In genomic region chr17:81845881-81846742, GRCh38 we compare ENCODE assay signal across 26 cellular contexts. TPM values are rescaled to one million over a fixed set of nuclear protein-coding genes. Genes with fewer than 3 reads are reported as not detected.
DNase-seq lines count a peak whose midpoint lies in the region; ATAC-seq, FAIRE-seq and TF ChIP-seq lines count a peak whose summit lies in the region.
"Had no signal": no experiment of that assay in that cellular context is flagged by ENCODE, and none has a peak within 500 bp of the region (broad histone marks: within the 10 kb centered on the region; RNA-seq: fewer than 3 reads in every experiment).

No MANE protein-coding gene starts in this region.

- H3K27me3 Mint-ChIP-seq in activated naive CD4-positive, alpha-beta T cell treated with anti-CD3 and anti-CD28 coated beads, Interleukin-2, amount 10 ng/mL, durations not matched to agents 7 days and 5 days = no peaks in the 10 kb centered on the region
- no peaks in the 10 kb centered on the region for H3K27me3 Mint-ChIP-seq in osteocyte (ENCODE audit: unreplicated experiment)

- H3K23ac ChIP-seq in IMR-90 (ENCODE audit: low read depth, low read length) = no peak overlapping the region

- H3K18ac ChIP-seq in IMR-90 (ENCODE audit: low read depth, low read length) = no peak overlapping the region

- no peak for FAIRE-seq in K562 (lab: Jason Lieb, UNC)
- FAIRE-seq: D721Med had no signal

- no peaks in the 10 kb centered on the region for H3K9me3 Mint-ChIP-seq in activated naive CD4-positive, alpha-beta T cell treated with anti-CD3 and anti-CD28 coated beads, Interleukin-2, amount 10 ng/mL, durations not matched to agents 7 days and 5 days
- no peaks in the 10 kb centered on the region for H3K9me3 Mint-ChIP-seq in osteocyte (ENCODE audit: unreplicated experiment)
- H3K9me3 Mint-ChIP-seq: H9 had no signal

- H2BK20ac ChIP-seq in IMR-90 (ENCODE audit: low read depth, low read length) = no peak overlapping the region

- H4K20me1 ChIP-seq in IMR-90 (ENCODE audit: insufficient read depth, low read length) = peaks cover 50% of the 10 kb centered on the region
- H4K20me1 ChIP-seq in K562 (replicated peaks; ENCODE audit: control insufficient read depth, insufficient read depth, low read length) = peaks cover 13% of the 10 kb centered on the region

- H3K27me3 ChIP-seq in IMR-90 (ENCODE audit: control insufficient read depth, insufficient read depth, low read length) (no peaks in the 10 kb centered on the region), K562 (ENCODE audit: control insufficient read depth in 2 of 2, insufficient read depth in 2 of 2, low read length in 2 of 2) (no peaks in the 10 kb centered on the region)

- intact Hi-C loops in IMR-90 (cut with micrococcal nuclease) = no loop called here
- intact Hi-C loops in K562 (cut with micrococcal nuclease) = no loop called here

- no peak for DNase-seq in activated naive CD4-positive, alpha-beta T cell treated with anti-CD3 and anti-CD28 coated beads, Interleukin-2, amount 10 ng/mL, durations not matched to agents 7 days and 5 days
- no peak for DNase-seq in activated naive CD4-positive, alpha-beta T cell treated with anti-CD3 and anti-CD28 coated beads, Interleukin-2, amount 50 U/mL, for 16 hours
- DNase-seq in IMR-90 (no peak), K562 (ENCODE audit: extremely low read depth in 1 of 4, low spot score in 3 of 4) (no peak), osteocyte (ENCODE audit: extremely low spot score, unreplicated experiment) (peak; percentile 78), amygdala (lab: John Stamatoyannopoulos, UW) (no peak), NCI-H2227 (lab: John Stamatoyannopoulos, UW; ENCODE audit: unreplicated experiment) (no peak), left lobe of liver (ENCODE audit: low spot score) (no peak)
- DNase-seq: 8988T, AML-193, DMS53, GDM1, H9, Kasumi-1, MM.1S, NCI-H1048, NCI-H1417 treated with DMSO at 0.1 percent for 48 hours, NCI-H187, NCI-H446 treated with DMSO at 0.1 percent for 48 hours, NCI-H526 treated with DMSO at 0.1 percent for 48 hours, OCI-M1, SHP77 treated with DMSO at 0.1 percent for 48 hours had no signal

- TF ChIP-seq EP300 in K562 (IDR thresholded peaks at IDR 0.05; ENCODE audit: low read length) = no peak

- TF ChIP-seq RAD21 in IMR-90 (IDR thresholded peaks at IDR 0.05; ENCODE audit: low read length) = no peak
- no peak for TF ChIP-seq RAD21 in K562 (CRISPR knock-in tag; conservative IDR thresholded peaks at IDR 0.05 in 1 of 2, IDR thresholded peaks at IDR 0.05 in 1 of 2)

- peak; percentile 31; the same call in 1 of the 2 replicates for TF ChIP-seq POLR2A in IMR-90 (IDR thresholded peaks at IDR 0.05; ENCODE audit: low read depth, low read length)
- no peak for TF ChIP-seq POLR2A in K562 (conservative IDR thresholded peaks at IDR 0.05)

- no peaks in the 10 kb centered on the region for H3K79me2 ChIP-seq in K562 (ENCODE audit: control insufficient read depth, insufficient read depth, low read length)

- H3K4me3 Mint-ChIP-seq in activated naive CD4-positive, alpha-beta T cell treated with anti-CD3 and anti-CD28 coated beads, Interleukin-2, amount 10 ng/mL, durations not matched to agents 7 days and 5 days = no peak overlapping the region
- no peak overlapping the region for H3K4me3 Mint-ChIP-seq in osteocyte (ENCODE audit: unreplicated experiment)
- H3K4me3 Mint-ChIP-seq: H9 had no signal

- H3K9ac ChIP-seq in IMR-90 (ENCODE audit: low read depth, low read length) (no peak overlapping the region), K562 (ENCODE audit: insufficient read depth in 1 of 2, low read depth in 2 of 2, low read length in 2 of 2) (peak overlapping the region in 1 of 2 experiments; percentile 71; a peak in 1 of 4 replicates)

- H3K36me3 Mint-ChIP-seq in activated naive CD4-positive, alpha-beta T cell treated with anti-CD3 and anti-CD28 coated beads, Interleukin-2, amount 10 ng/mL, durations not matched to agents 7 days and 5 days = peaks cover 29% of the 10 kb centered on the region
- H3K36me3 Mint-ChIP-seq in osteocyte (ENCODE audit: unreplicated experiment) = peaks cover 28% of the 10 kb centered on the region

- no peak overlapping the region for H3K27ac ChIP-seq in IMR-90 (ENCODE audit: insufficient read depth, low read length)
- H3K27ac ChIP-seq in K562 (ENCODE audit: extremely low read depth, low read depth, low read length) = no peak overlapping the region
- H3K27ac ChIP-seq: SK-N-MC had no signal

- POLR2A ChIA-PET in IMR-90 (lab: Charles Lee; ENCODE audit: unreplicated experiment) = interaction anchor here (1.0 kb wide), 1 partner anchor 9 kb away, joined by 3 read pairs; no protein-coding TSS in a partner anchor
- POLR2A ChIA-PET in K562 (lab: Yijun Ruan, JAX) = interaction anchor here (0.7 to 8.0 kb wide), 4 partner anchors 7 to 161 kb away, joined by 3 to 85 read pairs (median 4); partner anchors contain the start of gene MCRIP1

- peaks cover 6 to 43% of the 10 kb centered on the region in 2 experiments for H3K79me1 ChIP-seq in IMR-90 (ENCODE audit: low read depth in 1 of 2, low read length in 2 of 2)

- H2AK9ac ChIP-seq in IMR-90 (replicated peaks; ENCODE audit: low read depth, low read length, poor library complexity) = peak overlapping the region; percentile 23

- peak overlapping the region; percentile 28 for H3K27ac Mint-ChIP-seq in activated naive CD4-positive, alpha-beta T cell treated with anti-CD3 and anti-CD28 coated beads, Interleukin-2, amount 10 ng/mL, durations not matched to agents 7 days and 5 days
- no peak overlapping the region for H3K27ac Mint-ChIP-seq in osteocyte (ENCODE audit: unreplicated experiment)
- H3K27ac Mint-ChIP-seq: H9 had no signal

- no peak overlapping the region for H2BK120ac ChIP-seq in IMR-90 (ENCODE audit: low read depth, low read length)

- in situ Hi-C loops in IMR-90 (cut with MboI; ENCODE audit: low sequenced_read_pairs) (no loop called here), K562 (cut with MboI) (no loop called here)

- H3K9me3 ChIP-seq in IMR-90 (ENCODE audit: control insufficient read depth, insufficient read depth, low read length) (no peaks in the 10 kb centered on the region), K562 (replicated peaks; ENCODE audit: control insufficient read depth, insufficient read depth, low read depth, low read length) (no peaks in the 10 kb centered on the region)

- no peaks in the 10 kb centered on the region for H3K4me1 Mint-ChIP-seq in activated naive CD4-positive, alpha-beta T cell treated with anti-CD3 and anti-CD28 coated beads, Interleukin-2, amount 10 ng/mL, durations not matched to agents 7 days and 5 days
- H3K4me1 Mint-ChIP-seq in osteocyte (ENCODE audit: unreplicated experiment) = no peaks in the 10 kb centered on the region
- H3K4me1 Mint-ChIP-seq: H9 had no signal

- H3K14ac ChIP-seq in IMR-90 (replicated peaks; ENCODE audit: low read depth, low read length) = no peak overlapping the region

- H3K9me1 ChIP-seq in IMR-90 (ENCODE audit: insufficient read depth, low read length) (no peaks in the 10 kb centered on the region), K562 (ENCODE audit: control insufficient read depth, insufficient read depth, low read length) (no peaks in the 10 kb centered on the region)

- no peak overlapping the region for H2BK15ac ChIP-seq in IMR-90 (ENCODE audit: low read depth, low read length)

- CTCF ChIA-PET in activated naive CD4-positive, alpha-beta T cell treated with anti-CD3 and anti-CD28 coated beads, Interleukin-2, amount 10 ng/mL, durations not matched to agents 7 days and 5 days (lab: Charles Lee) = no interaction called here
- CTCF ChIA-PET in IMR-90 (lab: Yijun Ruan, JAX) (no interaction called here), K562 (lab: Yijun Ruan, JAX; ENCODE audit: low intra/inter-chr PET ratio) (no interaction called here)

- WGBS in IMR-90 (ENCODE audit: extremely low coverage in 2 of 2, insufficient read length in 1 of 2), 2 experiments = 98% methylated on average over 23 of the region's 38 CpGs; no CpG with 5 or more reads in 1 of the 2 experiments
- 93% methylated on average over 33 of the region's 38 CpGs for WGBS in K562 (ENCODE audit: insufficient coverage, low coverage, missing lambda C conversion rate)

- BruUV-seq in IMR-90 (replicated peaks; lab: Mats Ljungman, UMichigan) = TSS peak; percentile 24
- no TSS peak for BruUV-seq in K562 (replicated peaks; lab: Mats Ljungman, UMichigan)

- no peak overlapping the region for H3K4me3 ChIP-seq in IMR-90 (ENCODE audit: insufficient read depth, low read depth, low read length)
- no peak overlapping the region for H3K4me3 ChIP-seq in K562
- H3K4me3 ChIP-seq: SK-N-MC had no signal

- no peak overlapping the region for H3K4me2 ChIP-seq in IMR-90 (ENCODE audit: low read depth, low read length)
- no peak overlapping the region for H3K4me2 ChIP-seq in K562 (ENCODE audit: insufficient read depth, low read length)

- dilution Hi-C loops in IMR-90 (cut with HindIII; ENCODE audit: low sequenced_read_pairs, unreplicated experiment) = no loop called here

- H4K8ac ChIP-seq in IMR-90 (ENCODE audit: low read depth in 2 of 2, low read length in 2 of 2) = no peak overlapping the region

- H3K4ac ChIP-seq in IMR-90 (ENCODE audit: low read depth, low read length) = no peak overlapping the region

- no peak overlapping the region for H2AFZ ChIP-seq in IMR-90 (replicated peaks; ENCODE audit: low read length, poor library complexity)
- no peak overlapping the region for H2AFZ ChIP-seq in K562 (ENCODE audit: low read depth, low read length)

- no peak overlapping the region for H3K56ac ChIP-seq in IMR-90 (ENCODE audit: extremely low read depth, insufficient read depth, low read length)

- no peak overlapping the region for H2AK5ac ChIP-seq in IMR-90 (ENCODE audit: low read depth, low read length)

- TF ChIP-seq CTCF in IMR-90 (conservative IDR thresholded peaks at IDR 0.05; ENCODE audit: low read depth, low read length) (no peak), K562 (IDR thresholded peaks at IDR 0.05 in 2 of 3, conservative IDR thresholded peaks at IDR 0.05 in 1 of 3; ENCODE audit: insufficient read depth in 2 of 3, low read depth in 1 of 3, low read length in 3 of 3) (no peak), osteocyte (IDR thresholded peaks at IDR 0.05) (no peak)

- H4K5ac ChIP-seq in IMR-90 (ENCODE audit: low read depth, low read length) = no peak overlapping the region

- no peak overlapping the region for H4K91ac ChIP-seq in IMR-90 (ENCODE audit: insufficient read depth, low read depth, low read length)

- ATAC-seq in IMR-90 (ENCODE audit: low read depth) (no peak), K562 (no peak), left lobe of liver (no peak)

- no peaks in the 10 kb centered on the region for H3K4me1 ChIP-seq in IMR-90 (ENCODE audit: control insufficient read depth, insufficient read depth, low read length)
- H3K4me1 ChIP-seq in K562 (replicated peaks in 1 of 2; ENCODE audit: control insufficient read depth in 2 of 2, insufficient read depth in 2 of 2, low read length in 2 of 2) = peaks cover 0 to 35% of the 10 kb centered on the region in 2 experiments; a peak in 2 of 5 replicates

- H3K36me3 ChIP-seq in IMR-90 (ENCODE audit: control insufficient read depth, insufficient read depth, low read length) = peaks cover 65% of the 10 kb centered on the region
- peaks cover 76% of the 10 kb centered on the region; the same call in 2 of the 3 replicates for H3K36me3 ChIP-seq in K562 (ENCODE audit: control insufficient read depth, insufficient read depth, low read length)

- H2BK5ac ChIP-seq in IMR-90 (ENCODE audit: low read depth, low read length, poor library complexity, severe bottlenecking) = no peak overlapping the region

RNA-seq across cellular contexts. Expression of gene PPP1R27, which starts 11.3 kb away (rescaled TPM):
- total RNA-seq in IMR-90 (2012; rRNA removed) = not detected in 2 replicates
- polyA plus RNA-seq in IMR-90 (2012; rRNA removed) = 0.20 and 0.21 TPM in 2 replicates
- 0.09 TPM in 1 of 2 replicates, not detected in the other for polyA plus RNA-seq in IMR-90 (2012; cell fraction: cytosol; rRNA removed)
- polyA plus RNA-seq in IMR-90 (2012; cell fraction: nucleus; rRNA removed; ENCODE audit: low replicate concordance) = 0.56 and 0.97 TPM in 2 replicates
- total RNA-seq in K562 (2011; cell fraction: chromatin; rRNA removed; ENCODE audit: low replicate concordance) = 0.65 TPM in 1 of 2 replicates, not detected in the other
- 2.4 and 3.2 TPM in 2 replicates for total RNA-seq in K562 (2011; cell fraction: nucleolus; rRNA removed)
- 0.81 and 0.99 TPM in 2 replicates for total RNA-seq in K562 (2011; cell fraction: nucleoplasm; rRNA removed)
- 6.2 and 6.9 TPM in 2 replicates for total RNA-seq in K562 (2014; rRNA removed)
- 0.26 and 0.29 TPM in 2 replicates for total RNA-seq in K562 (2014; rRNA removed; fragmentation: Illumina TruSeq; extraction: Trizol)
- total RNA-seq in K562 (2015; rRNA removed; fragmentation: Illumina TruSeq; extraction: Trizol) = 0.47 and 0.68 TPM in 2 replicates
- total RNA-seq in K562 (2021) = 2.1 and 2.3 TPM in 2 replicates
- polyA plus RNA-seq in K562 (2011; rRNA removed) = 1.2 and 1.5 TPM in 2 replicates
- polyA plus RNA-seq in K562 (2011; cell fraction: cytosol; rRNA removed) = 1.9 and 10.6 TPM in 2 replicates
- polyA plus RNA-seq in K562 (2011; cell fraction: nucleus; rRNA removed) = 0.65 and 2.8 TPM in 2 replicates
- polyA plus RNA-seq in K562 (2012) = 0.32 and 2.5 TPM in 2 replicates
- 0.95 and 2.1 TPM in 2 replicates for polyA plus RNA-seq in K562 (2014; fragmentation: Illumina TruSeq; extraction: Trizol)
- polyA plus RNA-seq in K562 (2014; fragmentation: Nextera tagmentation; extraction: Ambion mirVana) = not detected
- polyA plus RNA-seq in K562 (2014; rRNA removed) = 4.2 and 5.2 TPM in 2 replicates
- polyA minus RNA-seq in K562 (2011; rRNA and poly(A)+ RNA removed) = 1.6 TPM in 1 of 2 replicates, not detected in the other
- polyA minus RNA-seq in K562 (2011; cell fraction: cytosol; rRNA and poly(A)+ RNA removed) = 2.7 TPM in 1 of 2 replicates, not detected in the other
- polyA minus RNA-seq in K562 (2011; cell fraction: nucleus; rRNA and poly(A)+ RNA removed) = 0.40 TPM in 1 of 2 replicates, not detected in the other
- 0.62 TPM in 1 of 2 replicates, not detected in the other for total RNA-seq in osteocyte
- not detected for total RNA-seq in left lobe of liver
- total RNA-seq: RPMI7951 had no signal
- polyA plus RNA-seq: AG04450 had no signal

RNA-seq across cellular contexts. Expression of gene MCRIP1, which starts 13.0 kb away (rescaled TPM):
- total RNA-seq in IMR-90 (2012; rRNA removed) (56.5 and 58.9 TPM in 2 replicates), K562 (2014; rRNA removed) (35.8 and 45.4 TPM in 2 replicates), K562 (2014; rRNA removed; fragmentation: Illumina TruSeq; extraction: Trizol) (1.5 and 1.7 TPM in 2 replicates), K562 (2015; rRNA removed; fragmentation: Illumina TruSeq; extraction: Trizol) (21.5 and 25.4 TPM in 2 replicates), K562 (2021) (32.8 and 36.0 TPM in 2 replicates), osteocyte (169 and 176 TPM in 2 replicates), left lobe of liver (17.9 TPM)
- polyA plus RNA-seq in IMR-90 (2012; rRNA removed) (164 and 196 TPM in 2 replicates), K562 (2011; rRNA removed) (9.7 and 14.8 TPM in 2 replicates), K562 (2014; fragmentation: Illumina TruSeq; extraction: Trizol) (6.6 and 24.6 TPM in 2 replicates), K562 (2014; fragmentation: Nextera tagmentation; extraction: Ambion mirVana) (1 to 10 TPM in 1 of 2 experiments, under 1 TPM in 1; 0.39 to 1.4 TPM), K562 (2014; rRNA removed) (24.0 and 35.5 TPM in 2 replicates)
- polyA plus RNA-seq in IMR-90 (2012; cell fraction: cytosol; rRNA removed) = 183 and 249 TPM in 2 replicates
- polyA plus RNA-seq in IMR-90 (2012; cell fraction: nucleus; rRNA removed; ENCODE audit: low replicate concordance) = 144 and 276 TPM in 2 replicates
- total RNA-seq in K562 (2011; cell fraction: chromatin; rRNA removed; ENCODE audit: low replicate concordance) = 12.2 and 29.2 TPM in 2 replicates
- total RNA-seq in K562 (2011; cell fraction: nucleolus; rRNA removed) = 23.2 and 24.1 TPM in 2 replicates
- total RNA-seq in K562 (2011; cell fraction: nucleoplasm; rRNA removed) = 15.3 and 17.0 TPM in 2 replicates
- 25.9 and 79.2 TPM in 2 replicates for polyA plus RNA-seq in K562 (2011; cell fraction: cytosol; rRNA removed)
- 19.1 and 36.8 TPM in 2 replicates for polyA plus RNA-seq in K562 (2011; cell fraction: nucleus; rRNA removed)
- 21.3 and 72.4 TPM in 2 replicates for polyA plus RNA-seq in K562 (2012)
- polyA minus RNA-seq in K562 (2011; rRNA and poly(A)+ RNA removed) = 2.3 and 3.0 TPM in 2 replicates
- 14.8 and 15.9 TPM in 2 replicates for polyA minus RNA-seq in K562 (2011; cell fraction: cytosol; rRNA and poly(A)+ RNA removed)
- 3.0 and 4.7 TPM in 2 replicates for polyA minus RNA-seq in K562 (2011; cell fraction: nucleus; rRNA and poly(A)+ RNA removed)

RNA-seq across cellular contexts. Expression of gene P4HB, which starts 14.2 kb away (rescaled TPM):
- total RNA-seq in IMR-90 (2012; rRNA removed) (917 and 932 TPM in 2 replicates), K562 (2014; rRNA removed) (587 and 588 TPM in 2 replicates), K562 (2014; rRNA removed; fragmentation: Illumina TruSeq; extraction: Trizol) (296 and 325 TPM in 2 replicates), K562 (2015; rRNA removed; fragmentation: Illumina TruSeq; extraction: Trizol) (404 and 420 TPM in 2 replicates), K562 (2021) (437 and 446 TPM in 2 replicates), osteocyte (792 and 837 TPM in 2 replicates), left lobe of liver (1,392 TPM)
- polyA plus RNA-seq in IMR-90 (2012; rRNA removed) (530 and 599 TPM in 2 replicates), K562 (2011; rRNA removed) (75.9 and 116 TPM in 2 replicates), K562 (2014; fragmentation: Illumina TruSeq; extraction: Trizol) (645 and 729 TPM in 2 replicates), K562 (2014; fragmentation: Nextera tagmentation; extraction: Ambion mirVana) (10 to 100 TPM in 1 of 2 experiments, 1 to 10 TPM in 1; 4.4 to 14.9 TPM), K562 (2014; rRNA removed) (181 and 191 TPM in 2 replicates)
- 309 and 642 TPM in 2 replicates for polyA plus RNA-seq in IMR-90 (2012; cell fraction: cytosol; rRNA removed)
- 287 and 329 TPM in 2 replicates for polyA plus RNA-seq in IMR-90 (2012; cell fraction: nucleus; rRNA removed; ENCODE audit: low replicate concordance)
- total RNA-seq in K562 (2011; cell fraction: chromatin; rRNA removed; ENCODE audit: low replicate concordance) = 722 and 1,069 TPM in 2 replicates
- 564 and 610 TPM in 2 replicates for total RNA-seq in K562 (2011; cell fraction: nucleolus; rRNA removed)
- total RNA-seq in K562 (2011; cell fraction: nucleoplasm; rRNA removed) = 598 and 659 TPM in 2 replicates
- polyA plus RNA-seq in K562 (2011; cell fraction: cytosol; rRNA removed) = 46.6 and 61.5 TPM in 2 replicates
- polyA plus RNA-seq in K562 (2011; cell fraction: nucleus; rRNA removed) = 192 and 245 TPM in 2 replicates
- polyA plus RNA-seq in K562 (2012) = 600 and 818 TPM in 2 replicates
- 66.8 and 103 TPM in 2 replicates for polyA minus RNA-seq in K562 (2011; rRNA and poly(A)+ RNA removed)
- polyA minus RNA-seq in K562 (2011; cell fraction: cytosol; rRNA and poly(A)+ RNA removed) = 123 and 191 TPM in 2 replicates
- polyA minus RNA-seq in K562 (2011; cell fraction: nucleus; rRNA and poly(A)+ RNA removed) = 89.0 and 193 TPM in 2 replicates

RNA-seq across cellular contexts. Expression of gene ARHGDIA, which starts 25.0 kb away (rescaled TPM):
- total RNA-seq in IMR-90 (2012; rRNA removed) (62.7 and 77.2 TPM in 2 replicates), K562 (2014; rRNA removed) (110 and 146 TPM in 2 replicates), K562 (2014; rRNA removed; fragmentation: Illumina TruSeq; extraction: Trizol) (39.8 and 58.3 TPM in 2 replicates), K562 (2015; rRNA removed; fragmentation: Illumina TruSeq; extraction: Trizol) (105 and 107 TPM in 2 replicates), K562 (2021) (321 and 340 TPM in 2 replicates), osteocyte (430 and 433 TPM in 2 replicates), left lobe of liver (109 TPM)
- polyA plus RNA-seq in IMR-90 (2012; rRNA removed) (324 and 362 TPM in 2 replicates), K562 (2011; rRNA removed) (23.4 and 33.4 TPM in 2 replicates), K562 (2014; fragmentation: Illumina TruSeq; extraction: Trizol) (129 and 227 TPM in 2 replicates), K562 (2014; fragmentation: Nextera tagmentation; extraction: Ambion mirVana) (10 to 100 TPM in 1 of 2 experiments, 1 to 10 TPM in 1; 9.6 to 11.2 TPM), K562 (2014; rRNA removed) (97.6 and 114 TPM in 2 replicates)
- polyA plus RNA-seq in IMR-90 (2012; cell fraction: cytosol; rRNA removed) = 214 and 386 TPM in 2 replicates
- 425 and 839 TPM in 2 replicates for polyA plus RNA-seq in IMR-90 (2012; cell fraction: nucleus; rRNA removed; ENCODE audit: low replicate concordance)
- 54.5 and 180 TPM in 2 replicates for total RNA-seq in K562 (2011; cell fraction: chromatin; rRNA removed; ENCODE audit: low replicate concordance)
- 155 and 173 TPM in 2 replicates for total RNA-seq in K562 (2011; cell fraction: nucleolus; rRNA removed)
- 62.4 and 82.4 TPM in 2 replicates for total RNA-seq in K562 (2011; cell fraction: nucleoplasm; rRNA removed)
- 25.4 and 72.4 TPM in 2 replicates for polyA plus RNA-seq in K562 (2011; cell fraction: cytosol; rRNA removed)
- 85.3 and 131 TPM in 2 replicates for polyA plus RNA-seq in K562 (2011; cell fraction: nucleus; rRNA removed)
- 235 and 249 TPM in 2 replicates for polyA plus RNA-seq in K562 (2012)
- 8.6 and 11.9 TPM in 2 replicates for polyA minus RNA-seq in K562 (2011; rRNA and poly(A)+ RNA removed)
- 45.1 and 68.4 TPM in 2 replicates for polyA minus RNA-seq in K562 (2011; cell fraction: cytosol; rRNA and poly(A)+ RNA removed)
- 61.9 and 68.2 TPM in 2 replicates for polyA minus RNA-seq in K562 (2011; cell fraction: nucleus; rRNA and poly(A)+ RNA removed)

RNA-seq across cellular contexts. Expression of gene GCGR, which starts 42.2 kb away (rescaled TPM):
- total RNA-seq in IMR-90 (2012; rRNA removed) = not detected in 2 replicates
- polyA plus RNA-seq in IMR-90 (2012; rRNA removed) = not detected in 2 replicates
- polyA plus RNA-seq in IMR-90 (2012; cell fraction: cytosol; rRNA removed) = not detected in 2 replicates
- polyA plus RNA-seq in IMR-90 (2012; cell fraction: nucleus; rRNA removed; ENCODE audit: low replicate concordance) = 0.05 TPM in 1 of 2 replicates, not detected in the other
- total RNA-seq in K562 (2011; cell fraction: chromatin; rRNA removed; ENCODE audit: low replicate concordance) = not detected in 2 replicates
- total RNA-seq in K562 (2011; cell fraction: nucleolus; rRNA removed) = not detected in 2 replicates
- total RNA-seq in K562 (2011; cell fraction: nucleoplasm; rRNA removed) = not detected in 2 replicates
- not detected in 2 replicates for total RNA-seq in K562 (2014; rRNA removed)
- not detected in 2 replicates for total RNA-seq in K562 (2014; rRNA removed; fragmentation: Illumina TruSeq; extraction: Trizol)
- not detected in 2 replicates for total RNA-seq in K562 (2015; rRNA removed; fragmentation: Illumina TruSeq; extraction: Trizol)
- total RNA-seq in K562 (2021) = not detected in 2 replicates
- polyA plus RNA-seq in K562 (2011; rRNA removed) = not detected in 2 replicates
- polyA plus RNA-seq in K562 (2011; cell fraction: cytosol; rRNA removed) = not detected in 2 replicates
- not detected in 2 replicates for polyA plus RNA-seq in K562 (2011; cell fraction: nucleus; rRNA removed)
- polyA plus RNA-seq in K562 (2012) = not detected in 2 replicates
- not detected in 2 replicates for polyA plus RNA-seq in K562 (2014; fragmentation: Illumina TruSeq; extraction: Trizol)
- not detected for polyA plus RNA-seq in K562 (2014; fragmentation: Nextera tagmentation; extraction: Ambion mirVana)
- not detected in 2 replicates for polyA plus RNA-seq in K562 (2014; rRNA removed)
- not detected in 2 replicates for polyA minus RNA-seq in K562 (2011; rRNA and poly(A)+ RNA removed)
- polyA minus RNA-seq in K562 (2011; cell fraction: cytosol; rRNA and poly(A)+ RNA removed) = not detected in 2 replicates
- not detected in 2 replicates for polyA minus RNA-seq in K562 (2011; cell fraction: nucleus; rRNA and poly(A)+ RNA removed)
- total RNA-seq in osteocyte = not detected in 2 replicates
- total RNA-seq in left lobe of liver = 109 TPM
- total RNA-seq: RPMI7951 had no signal
- polyA plus RNA-seq: AG04450 had no signal
